ENCODE assay signal across 10 cellular contexts in genomic region chr7:6221340-6222319, GRCh38. TPM values are rescaled to one million over a fixed set of nuclear protein-coding genes. Genes with fewer than 3 reads are reported as not detected.
A peak's percentile ranks its signal among the peaks of the same experiment; 100 is the strongest.
DNase-seq lines count a peak whose midpoint lies in the region; ATAC-seq, FAIRE-seq and TF ChIP-seq lines count a peak whose summit lies in the region.
"Had no signal": no experiment of that assay in that cellular context is flagged by ENCODE, and none has a peak within 500 bp of the region (broad histone marks: within the 10 kb centered on the region; RNA-seq: fewer than 3 reads in every experiment).

No MANE protein-coding gene starts in this region.

- in situ Hi-C loops in HAP-1 (cut with MboI; ENCODE audit: low sequenced_read_pairs), result no loop called here

- H3K4me1 Mint-ChIP-seq in activated naive CD8-positive, alpha-beta T cell (ENCODE audit: low read depth), result peaks cover 18% of the 10 kb centered on the region

- H3K36me3 ChIP-seq in HAP-1 (replicated peaks), result no peaks in the 10 kb centered on the region

- no peak for TF ChIP-seq POLR2A in GM12891 (IDR thresholded peaks at IDR 0.05; ENCODE audit: low read depth, low read length)

- no peaks in the 10 kb centered on the region for H3K27me3 Mint-ChIP-seq in activated naive CD8-positive, alpha-beta T cell

- H3K27ac Mint-ChIP-seq in activated naive CD8-positive, alpha-beta T cell, result peak overlapping the region; percentile 86

- peak overlapping the region; percentile 60 for H3K4me3 Mint-ChIP-seq in activated naive CD8-positive, alpha-beta T cell

- peak; percentile 38 for FAIRE-seq in GM12891 (lab: Jason Lieb, UNC)

- no peaks in the 10 kb centered on the region for H3K9me3 Mint-ChIP-seq in activated naive CD8-positive, alpha-beta T cell (ENCODE audit: low read depth)

- H3K36me3 Mint-ChIP-seq in activated naive CD8-positive, alpha-beta T cell, result no peaks in the 10 kb centered on the region

- DNase-seq in GM12891 (ENCODE audit: insufficient read length, low spot score) (no peak), NOMO-1 treated with DMSO at 0.1 percent for 48 hours (lab: John Stamatoyannopoulos, UW; ENCODE audit: unreplicated experiment) (peak; percentile 93), UCSD-AML1 (lab: John Stamatoyannopoulos, UW; ENCODE audit: unreplicated experiment) (no peak), HAP-1 (ENCODE audit: low spot score in 2 of 2) (no peak)
- peak; percentile 9 for DNase-seq in stimulated activated CD4-positive, alpha-beta T cell treated with anti-CD3 and anti-CD28 coated beads, Interleukin-12 subunit alpha, Interleukin-12 subunit beta, amount 100 ng/mL, for 4 hours
- DNase-seq: NCI-H69, retina had no signal

- no peaks in the 10 kb centered on the region for H3K27me3 ChIP-seq in HAP-1 (ENCODE audit: low read depth)

- H3K4me1 ChIP-seq in HAP-1, result no peaks in the 10 kb centered on the region

- H3K4me3 ChIP-seq in HAP-1, result no peak overlapping the region

- H3K9me3 ChIP-seq in HAP-1, result no peaks in the 10 kb centered on the region

- ATAC-seq in GM21576 (IDR thresholded peaks at IDR 0.05; ENCODE audit: unreplicated experiment) (no peak), HG03097 (IDR thresholded peaks at IDR 0.05; ENCODE audit: low FRiP score, unreplicated experiment) (no peak)

TF ChIP-seq in GM12891, 5 proteins besides CTCF, POLR2A, EP300 and RAD21:
- TF ChIP-seq SPI1 (IDR thresholded peaks at IDR 0.05; ENCODE audit: low read depth, low read length) (no peak), POU2F2 (IDR thresholded peaks at IDR 0.05; ENCODE audit: low read depth, low read length) (no peak), TAF1 (IDR thresholded peaks at IDR 0.05; ENCODE audit: low read depth, low read length) (no peak), PAX5 (IDR thresholded peaks at IDR 0.05; ENCODE audit: insufficient read depth, low read length, severe bottlenecking) (no peak), POLR2AphosphoS5 (IDR thresholded peaks at IDR 0.05; ENCODE audit: low read depth, low read length) (no peak)

RNA-seq across cellular contexts. Expression of gene CYTH3, which starts 50.8 kb away (rescaled TPM):
- polyA plus RNA-seq in GM12891 (2012; ENCODE audit: low read depth, missing spikeins), result 26.3 TPM

Comparison
In these comparisons a context has a peak if more than half of its experiments do, and no peak if none do; other contexts are left out.
1. DNase-seq: peak in NOMO-1 treated with DMSO at 0.1 percent for 48 hours (single experiment) and stimulated activated CD4-positive, alpha-beta T cell treated with anti-CD3 and anti-CD28 coated beads, Interleukin-12 subunit alpha, Interleukin-12 subunit beta, amount 100 ng/mL, for 4 hours (single experiment); none in GM12891 (single experiment), UCSD-AML1 (single experiment) and HAP-1 (0 of 2).